25 cellular contexts compared by ENCODE assay signal in genomic region chr2:29733945-29734344, GRCh38.
"Had no signal": no experiment of that assay in that cellular context is flagged by ENCODE, and none has a peak within 500 bp of the region (broad histone marks: within the 10 kb centered on the region; RNA-seq: fewer than 3 reads in every experiment).

No MANE protein-coding gene starts in this region.

- H3K4me1 ChIP-seq: colonic mucosa, esophagus squamous epithelium, gastroesophageal sphincter, left ventricle myocardium inferior, stomach, tibial artery, upper lobe of right lung had no signal

- H3K27me3 ChIP-seq: cardiac muscle cell, colonic mucosa, gastroesophageal sphincter, hepatocyte, neutrophil, stomach, tibial artery, upper lobe of right lung had no signal

- H3K27ac ChIP-seq: cardiac muscle cell, colonic mucosa, epithelial cell of prostate, esophagus squamous epithelium, gastroesophageal sphincter, hepatocyte, left ventricle myocardium inferior, neutrophil, stomach, tibial artery, upper lobe of right lung had no signal

- H3K9me3 ChIP-seq: colonic mucosa, esophagus squamous epithelium, gastroesophageal sphincter, left ventricle myocardium inferior, neutrophil, stomach, tibial artery, upper lobe of right lung had no signal

- ATAC-seq: activated CD8-positive, alpha-beta memory T cell treated with anti-CD3 and anti-CD28 coated beads, Interleukin-2, amount 10 ng/mL, durations not matched to agents 7 days and 5 days; activated CD8-positive, alpha-beta T cell treated with anti-CD3 and anti-CD28 coated beads, Interleukin-2, amount 10 ng/mL, durations not matched to agents 7 days and 5 days; activated naive CD4-positive, alpha-beta T cell treated with anti-CD3 and anti-CD28 coated beads, Interleukin-2, amount 50 U/mL, for 72 hours; gastroesophageal sphincter; stimulated activated naive B cell treated with anti-CD40 and anti-IgM and Interleukin-4, amounts not matched to agents 10 μg/mL and 1 μg/mL and 100 μg/mL, for 72 hours; upper lobe of right lung had no signal

- H3K36me3 ChIP-seq: cardiac muscle cell, colonic mucosa, esophagus squamous epithelium, gastroesophageal sphincter, left ventricle myocardium inferior, neutrophil, stomach, tibial artery, upper lobe of right lung had no signal

- DNase-seq: activated B cell treated with CpG ODN at 0.5 μM for 24 hours; activated CD4-positive, alpha-beta T cell treated with anti-CD3 and anti-CD28 coated beads, Interleukin-2, amount 50 U/mL, for 1 hour; activated CD8-positive, alpha-beta memory T cell treated with anti-CD3 and anti-CD28 coated beads, Interleukin-2, amount 10 ng/mL, durations not matched to agents 7 days and 5 days; activated CD8-positive, alpha-beta T cell treated with anti-CD3 and anti-CD28 coated beads, Interleukin-2, amount 10 ng/mL, durations not matched to agents 7 days and 5 days; activated T-cell treated with anti-CD3 and anti-CD28 coated beads, Interleukin-2, amount 50 U/mL, for 48 hours; cerebellar nuclear complex; colonic mucosa; effector CD8-positive, alpha-beta T cell; esophagus squamous epithelium; islet precursor cell; left ventricle myocardium inferior; nephron progenitor cell; stimulated activated CD4-positive, alpha-beta T cell treated with anti-CD3 and anti-CD28 coated beads, Interleukin-15, amount 100 ng/mL, for 24 hours; stimulated activated CD4-positive, alpha-beta T cell treated with anti-CD3 and anti-CD28 coated beads, Interleukin-2, amount 100 ng/mL, for 24 hours; stimulated activated naive B cell treated with anti-CD40 and anti-IgM and Interleukin-4, amounts not matched to agents 10 μg/mL and 1 μg/mL and 100 μg/mL, for 72 hours; stomach; T-helper 2 cell; tibial artery; upper lobe of right lung had no signal

- H3K4me3 ChIP-seq: cardiac muscle cell, colonic mucosa, esophagus squamous epithelium, gastroesophageal sphincter, hepatocyte, left ventricle myocardium inferior, stomach, tibial artery, upper lobe of right lung had no signal
